18 cellular contexts compared by ENCODE assay signal in genomic region chr10:65911431-65911830, GRCh38.
"Had no signal": no experiment of that assay in that cellular context is flagged by ENCODE, and none has a peak within 500 bp of the region (broad histone marks: within the 10 kb centered on the region; RNA-seq: fewer than 3 reads in every experiment).

No MANE protein-coding gene starts in this region.

- H3K4me1 ChIP-seq: colonic mucosa, psoas muscle, suprapubic skin, upper lobe of left lung had no signal

- ATAC-seq: activated naive CD8-positive, alpha-beta T cell treated with anti-CD3 and anti-CD28 coated beads, Interleukin-2, amount 50 U/mL, for 24 hours; natural killer cell; psoas muscle; stimulated activated naive CD8-positive, alpha-beta T cell treated with anti-CD3 and anti-CD28 coated beads, Interleukin-15, Interleukin-2, amounts not matched to agents 100 U/mL and 50 U/mL, for 24 hours; T-cell had no signal

- DNase-seq: activated B cell treated with CpG ODN at 0.5 μM for 24 hours; activated CD4-positive, alpha-beta T cell treated with anti-CD3 and anti-CD28 coated beads, Interleukin-2, amount 10 ng/mL, durations not matched to agents 24 days and 14 days; activated naive CD4-positive, alpha-beta T cell treated with Interleukin-2 at 50 U/mL for 16 hours; activated naive CD8-positive, alpha-beta T cell treated with anti-CD3 and anti-CD28 coated beads, Interleukin-2, amount 50 U/mL, for 24 hours; colonic mucosa; effector CD4-positive, alpha-beta T cell; mammary epithelial cell; natural killer cell; occipital lobe; psoas muscle; stimulated activated CD4-positive, alpha-beta T cell treated with anti-CD3 and anti-CD28 coated beads, Interleukin-2, amount 100 ng/mL, for 48 hours; stimulated activated naive CD8-positive, alpha-beta T cell treated with anti-CD3 and anti-CD28 coated beads, Interleukin-15, Interleukin-2, amounts not matched to agents 100 U/mL and 50 U/mL, for 24 hours; T-cell; T1000; upper lobe of left lung had no signal

- H2AFZ ChIP-seq: hepatocyte had no signal

- H3K4me3 Mint-ChIP-seq: activated B cell treated with CpG ODN at 0.5 μM for 24 hours; activated CD4-positive, alpha-beta T cell treated with anti-CD3 and anti-CD28 coated beads, Interleukin-2, amount 10 ng/mL, durations not matched to agents 24 days and 14 days; activated naive CD8-positive, alpha-beta T cell treated with anti-CD3 and anti-CD28 coated beads, Interleukin-2, amount 50 U/mL, for 24 hours; natural killer cell; T-cell had no signal

- H3K36me3 ChIP-seq: cardiac muscle cell, colonic mucosa, suprapubic skin, upper lobe of left lung had no signal

- H3K36me3 Mint-ChIP-seq: natural killer cell, T-cell had no signal

- H3K27ac ChIP-seq: cardiac muscle cell, colonic mucosa, hepatocyte, psoas muscle, suprapubic skin, upper lobe of left lung had no signal

- H3K27me3 ChIP-seq: cardiac muscle cell, colonic mucosa, hepatocyte, suprapubic skin, upper lobe of left lung had no signal

- H3K4me2 ChIP-seq: hepatocyte had no signal

- H3K27me3 Mint-ChIP-seq: activated B cell treated with CpG ODN at 0.5 μM for 24 hours; activated CD4-positive, alpha-beta T cell treated with anti-CD3 and anti-CD28 coated beads, Interleukin-2, amount 10 ng/mL, durations not matched to agents 24 days and 14 days; activated naive CD8-positive, alpha-beta T cell treated with anti-CD3 and anti-CD28 coated beads, Interleukin-2, amount 50 U/mL, for 24 hours; T-cell had no signal

- H3K4me3 ChIP-seq: cardiac muscle cell, colonic mucosa, hepatocyte, psoas muscle, suprapubic skin, upper lobe of left lung had no signal

- H3K27ac Mint-ChIP-seq: activated B cell treated with CpG ODN at 0.5 μM for 24 hours; activated CD4-positive, alpha-beta T cell treated with anti-CD3 and anti-CD28 coated beads, Interleukin-2, amount 10 ng/mL, durations not matched to agents 24 days and 14 days; activated naive CD8-positive, alpha-beta T cell treated with anti-CD3 and anti-CD28 coated beads, Interleukin-2, amount 50 U/mL, for 24 hours; natural killer cell; T-cell had no signal

- H3K4me1 Mint-ChIP-seq: activated B cell treated with CpG ODN at 0.5 μM for 24 hours; activated CD4-positive, alpha-beta T cell treated with anti-CD3 and anti-CD28 coated beads, Interleukin-2, amount 10 ng/mL, durations not matched to agents 24 days and 14 days; activated naive CD8-positive, alpha-beta T cell treated with anti-CD3 and anti-CD28 coated beads, Interleukin-2, amount 50 U/mL, for 24 hours; natural killer cell; T-cell had no signal

- H3K9me3 Mint-ChIP-seq: activated CD4-positive, alpha-beta T cell treated with anti-CD3 and anti-CD28 coated beads, Interleukin-2, amount 10 ng/mL, durations not matched to agents 24 days and 14 days had no signal

- H3K79me2 ChIP-seq: hepatocyte had no signal

- H3K9me3 ChIP-seq: colonic mucosa, psoas muscle, suprapubic skin, upper lobe of left lung had no signal
